In genomic region chr1:27556435-27556780, GRCh38 we compare ENCODE assay signal across 1 cellular context.
TF ChIP-seq lines count a peak whose summit lies in the region.

No MANE protein-coding gene starts in this region.

TF ChIP-seq in IMR-90, 13 proteins besides CTCF, POLR2A, EP300 and RAD21 (continued from another document):
- TF ChIP-seq USF2 (IDR thresholded peaks at IDR 0.05; ENCODE audit: low read depth, low read length): no peak
- no peak for TF ChIP-seq MAFK (IDR thresholded peaks at IDR 0.05; ENCODE audit: low read depth, low read length)
- no peak for TF ChIP-seq SMC3 (IDR thresholded peaks at IDR 0.05; ENCODE audit: low read depth, low read length)
- no peak for TF ChIP-seq CHD1 (IDR thresholded peaks at IDR 0.05; ENCODE audit: low read depth, low read length)
- no peak for TF ChIP-seq BHLHE40 (IDR thresholded peaks at IDR 0.05; ENCODE audit: low read depth, low read length)
- no peak for TF ChIP-seq CEBPB (IDR thresholded peaks at IDR 0.05; ENCODE audit: low read depth, low read length)
- no peak for TF ChIP-seq ELK1 (IDR thresholded peaks at IDR 0.05; ENCODE audit: borderline replicate concordance, low read depth, low read length)
- TF ChIP-seq MXI1 (IDR thresholded peaks at IDR 0.05; ENCODE audit: borderline replicate concordance, low read depth, low read length): no peak
- no peak for TF ChIP-seq RCOR1 (IDR thresholded peaks at IDR 0.05; ENCODE audit: insufficient replicate concordance, low read length)
- no peak for TF ChIP-seq MAZ (IDR thresholded peaks at IDR 0.05; ENCODE audit: borderline replicate concordance, low read depth, low read length)
- no peak for TF ChIP-seq FOS (IDR thresholded peaks at IDR 0.05; ENCODE audit: low read depth, low read length)
